15 cellular contexts compared by ENCODE assay signal in genomic region chr3:187072102-187072501, GRCh38.
DNase-seq lines count a peak whose midpoint lies in the region; ATAC-seq, FAIRE-seq and TF ChIP-seq lines count a peak whose summit lies in the region.
"Had no signal": no experiment of that assay in that cellular context is flagged by ENCODE, and none has a peak within 500 bp of the region (broad histone marks: within the 10 kb centered on the region; RNA-seq: fewer than 3 reads in every experiment).

No MANE protein-coding gene starts in this region.

- no peak for TF ChIP-seq CTCF in HepG2 (CRISPR knock-in tag; IDR thresholded peaks at IDR 0.05)
- no peak for TF ChIP-seq CTCF in right lobe of liver (IDR thresholded peaks at IDR 0.05)
- no peak for TF ChIP-seq CTCF in foreskin fibroblast (IDR thresholded peaks at IDR 0.05; ENCODE audit: low read depth, low read length)

- POLR2A ChIA-PET in HepG2 (lab: Yijun Ruan, JAX) = no interaction called here

- H3K14ac ChIP-seq in neuronal stem cell (ENCODE audit: low read length) = no peak overlapping the region

- H3K9ac ChIP-seq in HepG2 (ENCODE audit: insufficient read depth, low read depth, low read length) (no peak overlapping the region), neuronal stem cell (ENCODE audit: low read depth, low read length, poor library complexity) (no peak overlapping the region)

- H4K20me1 ChIP-seq in HepG2 (ENCODE audit: insufficient read depth, low read length) = peaks cover 16% of the 10 kb centered on the region

- no peak for TF ChIP-seq RAD21 in HepG2 (CRISPR knock-in tag; IDR thresholded peaks at IDR 0.05)

- no peak overlapping the region for H2AK5ac ChIP-seq in neuronal stem cell (ENCODE audit: low read depth, low read length)

- ATAC-seq in HepG2 (peak; percentile 53), right lobe of liver (no peak)
- ATAC-seq in activated naive CD8-positive, alpha-beta T cell treated with anti-CD3 and anti-CD28 coated beads, Interleukin-2, amount 50 U/mL, for 24 hours = no peak
- no peak for ATAC-seq in activated T-helper 17 cell treated with anti-CD3 and anti-CD28 coated beads, Interleukin-2, amount 50 U/mL, for 72 hours (replicated peaks)

- peak overlapping the region; percentile 54 for H3K27ac Mint-ChIP-seq in activated naive CD8-positive, alpha-beta T cell treated with anti-CD3 and anti-CD28 coated beads, Interleukin-2, amount 50 U/mL, for 24 hours
- no peak overlapping the region for H3K27ac Mint-ChIP-seq in activated T-helper 17 cell treated with anti-CD3 and anti-CD28 coated beads, Interleukin-2, amount 50 U/mL, for 72 hours

- H3K4me2 ChIP-seq in HepG2 (ENCODE audit: low read depth, low read length) (no peak overlapping the region), neuronal stem cell (ENCODE audit: insufficient read depth, low read length, poor library complexity, severe bottlenecking) (no peak overlapping the region)

- in situ Hi-C loops in HepG2 (cut with HindIII; ENCODE audit: extremely low pct_ligation_motif_present, low pct_unique_long_range_greater_than_20kb) = no loop called here

- WGBS in HepG2 (ENCODE audit: low lambda C conversion rate) = 81% methylated on average over 3 of the region's 3 CpGs
- WGBS in right lobe of liver (ENCODE audit: insufficient coverage, low coverage, low lambda C conversion rate, missing lambda C conversion rate) = 93% methylated on average over 2 of the region's 3 CpGs
- no CpG with 5 or more reads among the region's 3 CpGs for WGBS in neuronal stem cell (ENCODE audit: extremely low coverage in 2 of 2, insufficient read length in 2 of 2, insufficient replicate concordance in 1 of 2), 2 donors

- BruUV-seq in HepG2 (replicated peaks; lab: Mats Ljungman, UMichigan) = no TSS peak

- H3K4me1 Mint-ChIP-seq in activated naive CD8-positive, alpha-beta T cell treated with anti-CD3 and anti-CD28 coated beads, Interleukin-2, amount 50 U/mL, for 24 hours = peaks cover 20% of the 10 kb centered on the region
- H3K4me1 Mint-ChIP-seq in activated T-helper 17 cell treated with anti-CD3 and anti-CD28 coated beads, Interleukin-2, amount 50 U/mL, for 72 hours = peaks cover 8% of the 10 kb centered on the region

- H3K27ac ChIP-seq in HepG2 (ENCODE audit: extremely low read length, insufficient read depth, low read length) (peak overlapping the region; percentile 21), right lobe of liver (no peak overlapping the region), neuronal stem cell (replicated peaks; ENCODE audit: low read length) (no peak overlapping the region)
- H3K27ac ChIP-seq in effector memory CD4-positive, alpha-beta T cell (ENCODE audit: insufficient read depth, low read length, poor library complexity, severe bottlenecking) = no peak overlapping the region

- no peak for FAIRE-seq in HepG2 (lab: Jason Lieb, UNC)
- FAIRE-seq: keratinocyte had no signal

- CTCF ChIA-PET in HepG2 (lab: Yijun Ruan, JAX; ENCODE audit: low intra/inter-chr PET ratio, low total read pairs) = no interaction called here

- H2BK15ac ChIP-seq in neuronal stem cell (ENCODE audit: low read length) = no peak overlapping the region

- H2BK5ac ChIP-seq in neuronal stem cell (ENCODE audit: low read length) = no peak overlapping the region

- H4K91ac ChIP-seq in neuronal stem cell (ENCODE audit: low read depth, low read length, poor library complexity) = no peak overlapping the region

- intact Hi-C loops in HepG2 (cut with micrococcal nuclease; ENCODE audit: unreplicated experiment) = no loop called here
- intact Hi-C loops in right lobe of liver (cut with DNase I) = no loop called here

- no peak overlapping the region for H4K8ac ChIP-seq in neuronal stem cell (ENCODE audit: low read depth, low read length)

- H3K4me3 ChIP-seq in HepG2 (replicated peaks in 1 of 3; ENCODE audit: insufficient read depth in 1 of 3, low read depth in 2 of 3, low read length in 3 of 3) = no peak overlapping the region
- no peak overlapping the region for H3K4me3 ChIP-seq in right lobe of liver
- no peak overlapping the region for H3K4me3 ChIP-seq in neuronal stem cell (ENCODE audit: low read length in 2 of 2)
- H3K4me3 ChIP-seq in foreskin fibroblast (ENCODE audit: low read depth in 1 of 2, low read length in 2 of 2) = no peak overlapping the region
- H3K4me3 ChIP-seq in effector memory CD4-positive, alpha-beta T cell (ENCODE audit: insufficient read depth, low read depth, low read length, poor library complexity, severe bottlenecking) = no peak overlapping the region
- H3K4me3 ChIP-seq: HAP-1 had no signal

- H3K27me3 ChIP-seq in HepG2 (ENCODE audit: control insufficient read depth in 1 of 2, insufficient read depth in 2 of 2, low read length in 2 of 2) (no peaks in the 10 kb centered on the region), right lobe of liver (no peaks in the 10 kb centered on the region), neuronal stem cell (ENCODE audit: control insufficient read depth in 3 of 3, insufficient read depth in 3 of 3, low read depth in 1 of 3, low read length in 3 of 3) (no peaks in the 10 kb centered on the region)
- H3K27me3 ChIP-seq in effector memory CD4-positive, alpha-beta T cell (replicated peaks; ENCODE audit: control insufficient read depth, insufficient read depth, low read length, poor library complexity, severe bottlenecking) = no peaks in the 10 kb centered on the region

- no peak overlapping the region for H3K4ac ChIP-seq in neuronal stem cell (ENCODE audit: low read length)

- H3K36me3 ChIP-seq in HepG2 (replicated peaks in 1 of 2; ENCODE audit: control insufficient read depth in 1 of 2, insufficient read depth in 2 of 2, low read length in 2 of 2) = peaks cover 50 to 86% of the 10 kb centered on the region in 2 experiments
- peaks cover 14 to 86% (median 46%) of the 10 kb centered on the region in 4 donors for H3K36me3 ChIP-seq in right lobe of liver
- H3K36me3 ChIP-seq in neuronal stem cell (replicated peaks in 1 of 2; ENCODE audit: control insufficient read depth in 2 of 2, insufficient read depth in 2 of 2, low read length in 2 of 2) = peaks cover 12 to 23% of the 10 kb centered on the region in 2 donors
- H3K36me3 ChIP-seq in effector memory CD4-positive, alpha-beta T cell (ENCODE audit: control insufficient read depth, insufficient read depth, low read length) = peaks cover 74% of the 10 kb centered on the region

- H2AFZ ChIP-seq in HepG2 (ENCODE audit: low read length) (no peak overlapping the region), neuronal stem cell (ENCODE audit: low read length) (no peak overlapping the region)

- TF ChIP-seq POLR2A in HepG2 (IDR thresholded peaks at IDR 0.05; ENCODE audit: insufficient read depth in 1 of 2, low read depth in 2 of 2, low read length in 2 of 2) = no peak
- TF ChIP-seq POLR2A in right lobe of liver (IDR thresholded peaks at IDR 0.05) = no peak

- H3K9me3 Mint-ChIP-seq in activated naive CD8-positive, alpha-beta T cell treated with anti-CD3 and anti-CD28 coated beads, Interleukin-2, amount 50 U/mL, for 24 hours = no peaks in the 10 kb centered on the region
- H3K9me3 Mint-ChIP-seq in activated T-helper 17 cell treated with anti-CD3 and anti-CD28 coated beads, Interleukin-2, amount 50 U/mL, for 72 hours = no peaks in the 10 kb centered on the region

- H3K4me1 ChIP-seq in HepG2 (ENCODE audit: insufficient read depth, low read length) (peaks cover 46% of the 10 kb centered on the region), right lobe of liver (no peaks in the 10 kb centered on the region), neuronal stem cell (ENCODE audit: control insufficient read depth in 2 of 2, insufficient read depth in 1 of 2, low read depth in 1 of 2, low read length in 2 of 2) (peaks cover 0 to 7% of the 10 kb centered on the region in 2 donors)
- no peaks in the 10 kb centered on the region for H3K4me1 ChIP-seq in effector memory CD4-positive, alpha-beta T cell (ENCODE audit: control insufficient read depth, insufficient read depth, low read length, poor library complexity, severe bottlenecking)

- H3K36me3 Mint-ChIP-seq in activated naive CD8-positive, alpha-beta T cell treated with anti-CD3 and anti-CD28 coated beads, Interleukin-2, amount 50 U/mL, for 24 hours (ENCODE audit: low read depth) = peaks cover 73% of the 10 kb centered on the region
- H3K36me3 Mint-ChIP-seq in activated T-helper 17 cell treated with anti-CD3 and anti-CD28 coated beads, Interleukin-2, amount 50 U/mL, for 72 hours (ENCODE audit: low read depth) = peaks cover 100% of the 10 kb centered on the region

- no peak for TF ChIP-seq EP300 in HepG2 (IDR thresholded peaks at IDR 0.05; ENCODE audit: low read depth in 2 of 2, low read length in 2 of 2)
- no peak for TF ChIP-seq EP300 in HepG2 (CRISPR knock-in tag; IDR thresholded peaks at IDR 0.05; ENCODE audit: borderline replicate concordance)

- no peak for DNase-seq in HepG2 (ENCODE audit: low spot score)
- no peak for DNase-seq in right lobe of liver
- DNase-seq in NCI-H524 (lab: John Stamatoyannopoulos, UW) = peak; percentile 43 to 91
- DNase-seq in activated naive CD8-positive, alpha-beta T cell treated with anti-CD3 and anti-CD28 coated beads, Interleukin-2, amount 50 U/mL, for 24 hours = no peak
- DNase-seq in neuronal stem cell (ENCODE audit: low spot score) = no peak
- DNase-seq in foreskin fibroblast = no peak
- DNase-seq in effector memory CD4-positive, alpha-beta T cell = no peak
- DNase-seq: activated CD4-positive, CD25-positive, alpha-beta regulatory T cell; activated CD8-positive, alpha-beta memory T cell treated with anti-CD3 and anti-CD28 coated beads, Interleukin-2, amount 50 U/mL, for 48 hours; caudate nucleus; effector CD4-positive, alpha-beta T cell; NCI-H1930 had no signal

- H3K23ac ChIP-seq in neuronal stem cell (ENCODE audit: low read depth, low read length, poor library complexity) = no peak overlapping the region

- H3K79me1 ChIP-seq in neuronal stem cell (ENCODE audit: low read depth, low read length) = no peaks in the 10 kb centered on the region

- H3K79me2 ChIP-seq in HepG2 (ENCODE audit: insufficient read depth, low read length) = peaks cover 15% of the 10 kb centered on the region

- H2BK12ac ChIP-seq in neuronal stem cell (ENCODE audit: low read length) = no peak overlapping the region

- no peak overlapping the region for H2BK120ac ChIP-seq in neuronal stem cell (ENCODE audit: low read depth, low read length)

- H3K27me3 Mint-ChIP-seq in activated naive CD8-positive, alpha-beta T cell treated with anti-CD3 and anti-CD28 coated beads, Interleukin-2, amount 50 U/mL, for 24 hours = no peaks in the 10 kb centered on the region
- H3K27me3 Mint-ChIP-seq in activated T-helper 17 cell treated with anti-CD3 and anti-CD28 coated beads, Interleukin-2, amount 50 U/mL, for 72 hours = no peaks in the 10 kb centered on the region

- no peak overlapping the region for H3K18ac ChIP-seq in neuronal stem cell (ENCODE audit: low read length)

- H3K4me3 Mint-ChIP-seq in activated naive CD8-positive, alpha-beta T cell treated with anti-CD3 and anti-CD28 coated beads, Interleukin-2, amount 50 U/mL, for 24 hours = no peak overlapping the region
- no peak overlapping the region for H3K4me3 Mint-ChIP-seq in activated T-helper 17 cell treated with anti-CD3 and anti-CD28 coated beads, Interleukin-2, amount 50 U/mL, for 72 hours

- H3K9me3 ChIP-seq in HepG2 (ENCODE audit: low read length) (no peaks in the 10 kb centered on the region), right lobe of liver (no peaks in the 10 kb centered on the region), neuronal stem cell (replicated peaks in 1 of 2; ENCODE audit: control insufficient read depth in 2 of 2, insufficient read depth in 1 of 2, low read depth in 1 of 2, low read length in 2 of 2) (no peaks in the 10 kb centered on the region)
- H3K9me3 ChIP-seq in effector memory CD4-positive, alpha-beta T cell (ENCODE audit: control insufficient read depth, low read length) = no peaks in the 10 kb centered on the region

Comparison
In these comparisons a context has a peak if more than half of its experiments do, and no peak if none do; other contexts are left out.
1. DNase-seq: peak in NCI-H524 (2 of 2); none in HepG2 (single experiment), right lobe of liver (0 of 3), activated naive CD8-positive, alpha-beta T cell treated with anti-CD3 and anti-CD28 coated beads, Interleukin-2, amount 50 U/mL, for 24 hours (single experiment), neuronal stem cell (single experiment), foreskin fibroblast (0 of 2) and effector memory CD4-positive, alpha-beta T cell (0 of 3).